ENCODE assay signal across 1 cellular context in genomic region chr4:1520145-1520661, GRCh38.
A peak's percentile ranks its signal among the peaks of the same experiment; 100 is the strongest.
TF ChIP-seq lines count a peak whose summit lies in the region.

No MANE protein-coding gene starts in this region.

TF ChIP-seq in K562, 482 proteins besides CTCF, POLR2A, EP300 and RAD21 (continued from another document and continues in another):
- peak; percentile 69 for TF ChIP-seq ZBTB40 (IDR thresholded peaks at IDR 0.05)
- no peak for TF ChIP-seq ZBTB40 (CRISPR knock-in tag; IDR thresholded peaks at IDR 0.05)
- no peak for TF ChIP-seq THRB (CRISPR knock-in tag; conservative IDR thresholded peaks at IDR 0.05)
- TF ChIP-seq RBM39 (optimal IDR thresholded peaks at IDR 0.05; ENCODE audit: low read depth, low read length): no peak
- no peak for TF ChIP-seq HMBOX1 (IDR thresholded peaks at IDR 0.05)
- no peak for TF ChIP-seq ZSCAN32 (CRISPR knock-in tag; IDR thresholded peaks at IDR 0.05)
- no peak for TF ChIP-seq SMARCA5 (IDR thresholded peaks at IDR 0.05)
- TF ChIP-seq THRAP3 (IDR thresholded peaks at IDR 0.05; ENCODE audit: borderline replicate concordance): no peak
- TF ChIP-seq CHD7 (IDR thresholded peaks at IDR 0.05; ENCODE audit: low read depth, low read length): no peak
- no peak for TF ChIP-seq LEF1 (IDR thresholded peaks at IDR 0.05)
- TF ChIP-seq RREB1 (CRISPR knock-in tag; IDR thresholded peaks at IDR 0.05): 0 out of 2 replicates have a peak, but pooled peaks have one; percentile 45
- no peak for TF ChIP-seq SRSF3 (IDR thresholded peaks at IDR 0.05; ENCODE audit: insufficient read depth, low read length)
- no peak for TF ChIP-seq ZNF133 (CRISPR knock-in tag; IDR thresholded peaks at IDR 0.05)
- TF ChIP-seq ZHX1 (conservative IDR thresholded peaks at IDR 0.05; ENCODE audit: low read length): no peak
